10 cellular contexts compared by ENCODE assay signal in the genomic region with DNA sequence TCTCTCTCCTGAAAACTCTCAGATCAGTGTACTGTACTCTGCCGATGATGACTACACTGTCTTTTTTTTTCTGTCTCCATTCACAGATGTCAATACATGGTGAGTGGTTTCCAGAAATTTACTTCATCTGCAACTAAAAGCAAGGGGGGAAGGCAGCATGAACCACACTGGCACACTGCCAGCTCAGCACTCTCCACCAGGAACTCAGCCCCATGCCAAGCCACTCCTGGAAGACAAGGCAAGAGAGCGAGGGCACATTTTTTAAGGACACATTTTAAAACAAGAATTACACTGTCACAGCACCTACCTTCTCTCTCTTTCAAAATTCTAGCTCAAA.
DNase-seq lines count a peak whose midpoint lies in the region; ATAC-seq and TF ChIP-seq lines count a peak whose summit lies in the region.
"Had no signal": no experiment of that assay in that cellular context is flagged by ENCODE, and none has a peak within 500 bp of the region (broad histone marks: within the 10 kb centered on the region; RNA-seq: fewer than 3 reads in every experiment).

No MANE protein-coding gene starts in this region.

- no peak overlapping the region for H3K4me3 ChIP-seq in fibroblast of pulmonary artery (replicated peaks; ENCODE audit: low read depth, low read length)
- H3K4me3 ChIP-seq in skeletal muscle cell (ENCODE audit: low read depth, low read length), result no peak overlapping the region

- TF ChIP-seq CTCF in fibroblast of pulmonary artery (IDR thresholded peaks at IDR 0.05; ENCODE audit: low read length, missing control alignments), result no peak

- DNase-seq in HK-2 (ENCODE audit: unreplicated experiment) (peak; percentile 58), NCI-H69 (lab: John Stamatoyannopoulos, UW) (peak; percentile 93), fibroblast of pulmonary artery (ENCODE audit: low read depth) (peak; percentile 53), skeletal muscle cell (ENCODE audit: low read depth) (peak; percentile 64), epidermal melanocyte (ENCODE audit: insufficient read length, low spot score) (no peak), hepatic stellate cell (ENCODE audit: low spot score) (no peak)
- DNase-seq: retina had no signal

- ATAC-seq in HG02938 (IDR thresholded peaks at IDR 0.05; ENCODE audit: unreplicated experiment), result no peak
- no peak for ATAC-seq in GM21619 (IDR thresholded peaks at IDR 0.05; ENCODE audit: unreplicated experiment)
- ATAC-seq: HepG2 had no signal

Comparison
In these comparisons a context has a peak if more than half of its experiments do, and no peak if none do; other contexts are left out.
1. DNase-seq: peak in HK-2 (single experiment), NCI-H69 (single experiment), fibroblast of pulmonary artery (single experiment) and skeletal muscle cell (single experiment); none in epidermal melanocyte (single experiment) and hepatic stellate cell (single experiment).